ENCODE assay signal across 34 cellular contexts in the genomic region with DNA sequence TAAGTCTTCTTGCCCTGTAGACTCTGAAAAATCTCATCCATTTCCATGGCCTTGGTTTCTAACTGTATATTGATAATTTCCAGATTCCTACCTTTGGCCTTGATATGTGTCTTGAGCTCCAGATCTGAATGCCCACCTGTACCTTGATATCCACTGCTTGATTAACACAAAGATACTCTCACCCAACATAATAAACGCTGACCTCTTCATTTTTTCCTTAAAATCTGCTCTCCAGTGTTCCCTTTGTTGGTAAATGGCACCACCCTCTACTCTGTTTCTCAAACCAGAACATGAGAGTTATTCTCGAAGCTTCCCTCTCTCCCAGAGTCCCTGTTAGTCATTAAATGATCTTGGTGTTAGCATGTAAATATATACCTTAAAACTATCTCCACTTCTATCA. TPM values are rescaled to one million over a fixed set of nuclear protein-coding genes. Genes with fewer than 3 reads are reported as not detected.
DNase-seq lines count a peak whose midpoint lies in the region; ATAC-seq, FAIRE-seq and TF ChIP-seq lines count a peak whose summit lies in the region.
"Had no signal": no experiment of that assay in that cellular context is flagged by ENCODE, and none has a peak within 500 bp of the region (broad histone marks: within the 10 kb centered on the region; RNA-seq: fewer than 3 reads in every experiment).

No MANE protein-coding gene starts in this region.

- dilution Hi-C loops in IMR-90 (cut with HindIII; ENCODE audit: low sequenced_read_pairs, unreplicated experiment) = no loop called here

- no peak for TF ChIP-seq CTCF in HepG2 (CRISPR knock-in tag; IDR thresholded peaks at IDR 0.05)
- TF ChIP-seq CTCF in right lobe of liver (IDR thresholded peaks at IDR 0.05) = no peak
- no peak for TF ChIP-seq CTCF in A549 (IDR thresholded peaks at IDR 0.05)
- TF ChIP-seq CTCF in IMR-90 (conservative IDR thresholded peaks at IDR 0.05; ENCODE audit: low read depth, low read length) = no peak
- TF ChIP-seq CTCF in K562 (IDR thresholded peaks at IDR 0.05 in 2 of 3, conservative IDR thresholded peaks at IDR 0.05 in 1 of 3; ENCODE audit: insufficient read depth in 2 of 3, low read depth in 1 of 3, low read length in 3 of 3) = no peak
- TF ChIP-seq CTCF in Peyer's patch (IDR thresholded peaks at IDR 0.05) = no peak

- H3K4me2 ChIP-seq in HepG2 (ENCODE audit: low read depth, low read length) (no peak overlapping the region), A549 (no peak overlapping the region), IMR-90 (ENCODE audit: low read depth, low read length) (no peak overlapping the region), K562 (ENCODE audit: insufficient read depth, low read length) (no peak overlapping the region)
- H3K4me2 ChIP-seq: BLaER1; BLaER1 treated with 17β-estradiol and CSF1 and Interleukin-3, amounts not matched to agents 10 nM and 100 nM had no signal

- no peak for TF ChIP-seq EP300 in HepG2 (IDR thresholded peaks at IDR 0.05; ENCODE audit: low read depth in 2 of 2, low read length in 2 of 2)
- TF ChIP-seq EP300 in HepG2 (CRISPR knock-in tag; IDR thresholded peaks at IDR 0.05; ENCODE audit: borderline replicate concordance) = no peak
- TF ChIP-seq EP300 in A549 (IDR thresholded peaks at IDR 0.05) = no peak
- no peak for TF ChIP-seq EP300 in K562 (IDR thresholded peaks at IDR 0.05; ENCODE audit: low read length)

- no peak for TF ChIP-seq POLR2A in HepG2 (IDR thresholded peaks at IDR 0.05; ENCODE audit: insufficient read depth in 1 of 2, low read depth in 2 of 2, low read length in 2 of 2)
- TF ChIP-seq POLR2A in right lobe of liver (IDR thresholded peaks at IDR 0.05) = no peak
- no peak for TF ChIP-seq POLR2A in A549 (IDR thresholded peaks at IDR 0.05; ENCODE audit: low read length)
- no peak for TF ChIP-seq POLR2A in IMR-90 (IDR thresholded peaks at IDR 0.05; ENCODE audit: low read depth, low read length)
- no peak for TF ChIP-seq POLR2A in K562 (conservative IDR thresholded peaks at IDR 0.05)
- TF ChIP-seq POLR2A in Peyer's patch (IDR thresholded peaks at IDR 0.05) = no peak

- peaks cover 22 to 48% of the 10 kb centered on the region in 2 experiments for H3K79me1 ChIP-seq in IMR-90 (ENCODE audit: low read depth in 1 of 2, low read length in 2 of 2)

- TF ChIP-seq RAD21 in HepG2 (CRISPR knock-in tag; IDR thresholded peaks at IDR 0.05) (no peak), A549 (conservative IDR thresholded peaks at IDR 0.05 in 1 of 2, IDR thresholded peaks at IDR 0.05 in 1 of 2) (no peak), IMR-90 (IDR thresholded peaks at IDR 0.05; ENCODE audit: low read length) (no peak), K562 (CRISPR knock-in tag; conservative IDR thresholded peaks at IDR 0.05 in 1 of 2, IDR thresholded peaks at IDR 0.05 in 1 of 2) (no peak)

- H2BK15ac ChIP-seq in IMR-90 (ENCODE audit: low read depth, low read length) = no peak overlapping the region

- H2AFZ ChIP-seq in HepG2 (ENCODE audit: low read length) = no peak overlapping the region
- no peak overlapping the region for H2AFZ ChIP-seq in IMR-90 (replicated peaks; ENCODE audit: low read length, poor library complexity)
- H2AFZ ChIP-seq in K562 (ENCODE audit: low read depth, low read length) = no peak overlapping the region

- ATAC-seq in HepG2 (no peak), right lobe of liver (no peak), A549 (no peak), IMR-90 (ENCODE audit: low read depth) (no peak), K562 (no peak), GM18502 (IDR thresholded peaks at IDR 0.05; ENCODE audit: poor library complexity, unreplicated experiment) (no peak), HG03342 (IDR thresholded peaks at IDR 0.05; ENCODE audit: unreplicated experiment) (no peak)
- ATAC-seq: CD8-positive, alpha-beta T cell had no signal

- no peak overlapping the region for H4K8ac ChIP-seq in IMR-90 (ENCODE audit: low read depth in 2 of 2, low read length in 2 of 2)

- no peak overlapping the region for H2BK20ac ChIP-seq in IMR-90 (ENCODE audit: low read depth, low read length)

- no peaks in the 10 kb centered on the region for H3K9me1 ChIP-seq in IMR-90 (ENCODE audit: insufficient read depth, low read length)
- no peaks in the 10 kb centered on the region for H3K9me1 ChIP-seq in K562 (ENCODE audit: control insufficient read depth, insufficient read depth, low read length)

- H3K79me2 ChIP-seq in HepG2 (ENCODE audit: insufficient read depth, low read length) (no peaks in the 10 kb centered on the region), K562 (ENCODE audit: control insufficient read depth, insufficient read depth, low read length) (no peaks in the 10 kb centered on the region)

- WGBS in HepG2 (ENCODE audit: low lambda C conversion rate) = 92% methylated on average over 2 of the region's 2 CpGs
- 77% methylated on average over 2 of the region's 2 CpGs for WGBS in right lobe of liver (ENCODE audit: insufficient coverage, low coverage, low lambda C conversion rate, missing lambda C conversion rate)
- WGBS in A549 (ENCODE audit: missing lambda C conversion rate) = 88% methylated on average over 2 of the region's 2 CpGs
- 100% methylated on average over 1 of the region's 2 CpGs; no CpG with 5 or more reads in 1 of the 2 experiments for WGBS in IMR-90 (ENCODE audit: extremely low coverage in 2 of 2, insufficient read length in 1 of 2), 2 experiments
- 4% methylated on average over 2 of the region's 2 CpGs for WGBS in K562 (ENCODE audit: insufficient coverage, low coverage, missing lambda C conversion rate)

- CTCF ChIA-PET in HepG2 (lab: Yijun Ruan, JAX; ENCODE audit: low intra/inter-chr PET ratio, low total read pairs) = no interaction called here
- CTCF ChIA-PET in A549 (lab: Yijun Ruan, JAX) = no interaction called here
- CTCF ChIA-PET in IMR-90 (lab: Yijun Ruan, JAX) = interaction anchor here (0.6 kb wide), 1 partner anchor 13 kb away, joined by 3 read pairs; no protein-coding TSS in a partner anchor
- CTCF ChIA-PET in K562 (lab: Yijun Ruan, JAX; ENCODE audit: low intra/inter-chr PET ratio) = no interaction called here

- H3K4me3 ChIP-seq in HepG2 (replicated peaks in 1 of 3; ENCODE audit: insufficient read depth in 1 of 3, low read depth in 2 of 3, low read length in 3 of 3) (no peak overlapping the region), right lobe of liver (no peak overlapping the region), A549 (no peak overlapping the region), IMR-90 (ENCODE audit: insufficient read depth, low read depth, low read length) (no peak overlapping the region), K562 (no peak overlapping the region), Peyer's patch (no peak overlapping the region)
- H3K4me3 ChIP-seq: BLaER1; BLaER1 treated with 17β-estradiol and CSF1 and Interleukin-3, amounts not matched to agents 10 nM and 100 nM had no signal

- H3K9ac ChIP-seq in HepG2 (ENCODE audit: insufficient read depth, low read depth, low read length) = no peak overlapping the region
- H3K9ac ChIP-seq in IMR-90 (ENCODE audit: low read depth, low read length) = no peak overlapping the region
- no peak overlapping the region for H3K9ac ChIP-seq in K562 (ENCODE audit: insufficient read depth in 1 of 2, low read depth in 2 of 2, low read length in 2 of 2)
- H3K9ac ChIP-seq: BLaER1; BLaER1 treated with 17β-estradiol and CSF1 and Interleukin-3, amounts not matched to agents 10 nM and 100 nM had no signal

- H3K36me3 ChIP-seq in HepG2 (replicated peaks in 1 of 2; ENCODE audit: control insufficient read depth in 1 of 2, insufficient read depth in 2 of 2, low read length in 2 of 2) (no peaks in the 10 kb centered on the region), right lobe of liver (no peaks in the 10 kb centered on the region), IMR-90 (ENCODE audit: control insufficient read depth, insufficient read depth, low read length) (no peaks in the 10 kb centered on the region), K562 (ENCODE audit: control insufficient read depth, insufficient read depth, low read length) (no peaks in the 10 kb centered on the region), Peyer's patch (no peaks in the 10 kb centered on the region)

- H3K56ac ChIP-seq in IMR-90 (ENCODE audit: extremely low read depth, insufficient read depth, low read length) = no peak overlapping the region

- no peak overlapping the region for H4K91ac ChIP-seq in IMR-90 (ENCODE audit: insufficient read depth, low read depth, low read length)

- POLR2A ChIA-PET in HepG2 (lab: Yijun Ruan, JAX) (interaction anchor here (1.6 kb wide), 1 partner anchor 14 kb away, joined by 3 read pairs; the partner anchor contains the start of genes MORC2 and TUG1), A549 (lab: Yijun Ruan, JAX) (no interaction called here), IMR-90 (lab: Charles Lee; ENCODE audit: unreplicated experiment) (no interaction called here), K562 (lab: Yijun Ruan, JAX) (no interaction called here)

- H4K5ac ChIP-seq in IMR-90 (ENCODE audit: low read depth, low read length) = no peak overlapping the region

- H2AK9ac ChIP-seq in IMR-90 (replicated peaks; ENCODE audit: low read depth, low read length, poor library complexity) = no peak overlapping the region

- no peak overlapping the region for H3K14ac ChIP-seq in IMR-90 (replicated peaks; ENCODE audit: low read depth, low read length)

- BruUV-seq in HepG2 (replicated peaks; lab: Mats Ljungman, UMichigan) = no TSS peak
- BruUV-seq in IMR-90 (replicated peaks; lab: Mats Ljungman, UMichigan) = no TSS peak
- BruUV-seq in K562 (replicated peaks; lab: Mats Ljungman, UMichigan) = no TSS peak

- H3K27ac ChIP-seq in HepG2 (ENCODE audit: extremely low read length, insufficient read depth, low read length) = no peak overlapping the region
- H3K27ac ChIP-seq in right lobe of liver = no peak overlapping the region
- no peak overlapping the region for H3K27ac ChIP-seq in A549
- no peak overlapping the region for H3K27ac ChIP-seq in IMR-90 (ENCODE audit: insufficient read depth, low read length)
- H3K27ac ChIP-seq in K562 (ENCODE audit: extremely low read depth, low read depth, low read length) = no peak overlapping the region
- H3K27ac ChIP-seq in Peyer's patch = no peak overlapping the region
- H3K27ac ChIP-seq: 22Rv1; BLaER1; BLaER1 treated with 17β-estradiol and CSF1 and Interleukin-3, amounts not matched to agents 10 nM and 100 nM; C4-2B had no signal

- H3K23ac ChIP-seq in IMR-90 (ENCODE audit: low read depth, low read length) = no peak overlapping the region

- no peak overlapping the region for H3K4ac ChIP-seq in IMR-90 (ENCODE audit: low read depth, low read length)

- H3K27me3 ChIP-seq in HepG2 (ENCODE audit: control insufficient read depth in 1 of 2, insufficient read depth in 2 of 2, low read length in 2 of 2) (no peaks in the 10 kb centered on the region), right lobe of liver (no peaks in the 10 kb centered on the region), IMR-90 (ENCODE audit: control insufficient read depth, insufficient read depth, low read length) (no peaks in the 10 kb centered on the region), K562 (ENCODE audit: control insufficient read depth in 2 of 2, insufficient read depth in 2 of 2, low read length in 2 of 2) (no peaks in the 10 kb centered on the region; a peak in 1 of 5 replicates), Peyer's patch (no peaks in the 10 kb centered on the region)
- H3K27me3 ChIP-seq: BE2C; BLaER1; BLaER1 treated with 17β-estradiol and CSF1 and Interleukin-3, amounts not matched to agents 10 nM and 100 nM had no signal

- H4K20me1 ChIP-seq in HepG2 (ENCODE audit: insufficient read depth, low read length) (no peaks in the 10 kb centered on the region), IMR-90 (ENCODE audit: insufficient read depth, low read length) (peaks cover 19% of the 10 kb centered on the region; the same call in 1 of the 2 replicates), K562 (replicated peaks; ENCODE audit: control insufficient read depth, insufficient read depth, low read length) (no peaks in the 10 kb centered on the region)

- intact Hi-C loops in HepG2 (cut with micrococcal nuclease; ENCODE audit: unreplicated experiment) = loop anchor here (5.0 kb wide), 1 partner anchor 100 kb away; the partner anchor contains the start of gene SMTN
- intact Hi-C loops in right lobe of liver (cut with DNase I) = no loop called here
- intact Hi-C loops in IMR-90 (cut with micrococcal nuclease) = no loop called here
- intact Hi-C loops in K562 (cut with micrococcal nuclease) = no loop called here

- DNase-seq in HepG2 (ENCODE audit: low spot score) (no peak), right lobe of liver (no peak), A549 (ENCODE audit: low read depth in 1 of 2, low spot score in 1 of 2) (no peak), IMR-90 (no peak), K562 (ENCODE audit: extremely low read depth in 1 of 4, low spot score in 3 of 4) (no peak), Peyer's patch (no peak)
- DNase-seq: 8988T; ACHN; AML-193; BE2C; C1 segment of cervical spinal cord; Caco-2; Calu3; CD4-positive, alpha-beta memory T cell; CD4-positive, alpha-beta T cell; CD4-positive, CD25-positive, alpha-beta regulatory T cell; CD8-positive, alpha-beta memory T cell; CD8-positive, alpha-beta T cell; COR-L47; DMS 273 treated with DMSO at 0.1 percent for 48 hours; DMS153; DMS53; DMS79; DMS79 treated with DMSO at 0.1 percent for 48 hours; DND-41; EL had no signal

- no peaks in the 10 kb centered on the region for H3K9me3 ChIP-seq in HepG2 (ENCODE audit: low read length)
- H3K9me3 ChIP-seq in right lobe of liver = no peaks in the 10 kb centered on the region
- peaks cover 17% of the 10 kb centered on the region for H3K9me3 ChIP-seq in A549
- peaks cover 1% of the 10 kb centered on the region; the same call in 1 of the 2 replicates for H3K9me3 ChIP-seq in IMR-90 (ENCODE audit: control insufficient read depth, insufficient read depth, low read length)
- H3K9me3 ChIP-seq in K562 (replicated peaks; ENCODE audit: control insufficient read depth, insufficient read depth, low read depth, low read length) = no peaks in the 10 kb centered on the region; the same call in 1 of the 2 replicates
- peaks cover 0 to 5% (median 0%) of the 10 kb centered on the region in 4 donors for H3K9me3 ChIP-seq in Peyer's patch
- H3K9me3 ChIP-seq: BE2C, Caco-2 had no signal

- H3K4me1 ChIP-seq in HepG2 (ENCODE audit: insufficient read depth, low read length) (peaks cover 39% of the 10 kb centered on the region), right lobe of liver (no peaks in the 10 kb centered on the region), A549 (no peaks in the 10 kb centered on the region), IMR-90 (ENCODE audit: control insufficient read depth, insufficient read depth, low read length) (no peaks in the 10 kb centered on the region), K562 (replicated peaks in 1 of 2; ENCODE audit: control insufficient read depth in 2 of 2, insufficient read depth in 2 of 2, low read length in 2 of 2) (no peaks in the 10 kb centered on the region), Peyer's patch (no peaks in the 10 kb centered on the region)
- H3K4me1 ChIP-seq: BE2C, BLaER1 had no signal

- H2BK120ac ChIP-seq in IMR-90 (ENCODE audit: low read depth, low read length) = no peak overlapping the region

- H2BK5ac ChIP-seq in IMR-90 (ENCODE audit: low read depth, low read length, poor library complexity, severe bottlenecking) = no peak overlapping the region

- H3K18ac ChIP-seq in IMR-90 (ENCODE audit: low read depth, low read length) = no peak overlapping the region

- FAIRE-seq in HepG2 (lab: Jason Lieb, UNC) (no peak), A549 (lab: Jason Lieb, UNC) (no peak), K562 (lab: Jason Lieb, UNC) (no peak)
- FAIRE-seq: A204.1, D721Med had no signal

- H2AK5ac ChIP-seq in IMR-90 (ENCODE audit: low read depth, low read length) = no peak overlapping the region

- in situ Hi-C loops in HepG2 (cut with HindIII; ENCODE audit: extremely low pct_ligation_motif_present, low pct_unique_long_range_greater_than_20kb) = no loop called here
- in situ Hi-C loops in IMR-90 (cut with MboI; ENCODE audit: low sequenced_read_pairs) = loop anchor here (5.0 kb wide), 1 partner anchor 50 kb away; no protein-coding TSS in a partner anchor
- in situ Hi-C loops in K562 (cut with MboI) = no loop called here

RNA-seq across cellular contexts. Expression of gene TUG1, which starts 13.4 kb away (rescaled TPM):
- total RNA-seq in HepG2 (2016; rRNA removed; fragmentation: Illumina TruSeq; extraction: Trizol) (32.8 and 35.2 TPM in 2 replicates), right lobe of liver (10 to 100 TPM; 20.0 to 28.1 (median 22.7) TPM), IMR-90 (2012; rRNA removed) (63.3 and 68.8 TPM in 2 replicates), K562 (2014; rRNA removed) (33.8 and 42.2 TPM in 2 replicates), K562 (2014; rRNA removed; fragmentation: Illumina TruSeq; extraction: Trizol) (58.8 and 60.5 TPM in 2 replicates), K562 (2015; rRNA removed; fragmentation: Illumina TruSeq; extraction: Trizol) (65.0 and 71.0 TPM in 2 replicates), K562 (2021) (50.0 and 58.9 TPM in 2 replicates), Peyer's patch (100 to 1,000 TPM in 3 of 4 donors, 10 to 100 TPM in 1; 97.6 to 135 (median 109) TPM)
- 5.6 TPM in 2 replicates for total RNA-seq in HepG2 (2016; cell fraction: cytosol; rRNA removed; fragmentation: Illumina TruSeq; extraction: Trizol; ENCODE audit: low read depth)
- 29.2 and 33.7 TPM in 2 replicates for total RNA-seq in HepG2 (2016; cell fraction: insoluble cytoplasmic fraction; rRNA removed; fragmentation: Illumina TruSeq; extraction: Trizol)
- 14.7 and 16.1 TPM in 2 replicates for total RNA-seq in HepG2 (2016; cell fraction: membrane; rRNA removed; fragmentation: Illumina TruSeq; extraction: Trizol)
- 83.8 and 92.0 TPM in 2 replicates for total RNA-seq in HepG2 (2016; cell fraction: nucleus; rRNA removed; fragmentation: Illumina TruSeq; extraction: Trizol)
- polyA plus RNA-seq in HepG2 (2011; rRNA removed) (101 and 122 TPM in 2 replicates), A549 (2011; rRNA removed) (104 and 120 TPM in 2 replicates), A549 (2017; fragmentation: RNase III; extraction: RNeasy Plus Mini Kit Qiagen cat#74134 plus additional on column Dnase treatment) (29.9 to 33.5 TPM (median 32.1 TPM) in 3 replicates), IMR-90 (2012; rRNA removed) (52.1 and 60.6 TPM in 2 replicates), K562 (2011; rRNA removed) (113 and 132 TPM in 2 replicates), K562 (2014; fragmentation: Illumina TruSeq; extraction: Trizol) (87.8 and 115 TPM in 2 replicates), K562 (2014; fragmentation: Nextera tagmentation; extraction: Ambion mirVana) (10 to 100 TPM; 24.7 to 25.0 TPM), K562 (2014; rRNA removed) (59.9 and 61.8 TPM in 2 replicates)
- polyA plus RNA-seq in HepG2 (2011; cell fraction: cytosol; rRNA removed) = 31.0 and 49.1 TPM in 2 replicates
- polyA plus RNA-seq in HepG2 (2011; cell fraction: nucleus; rRNA removed) = 221 and 244 TPM in 2 replicates
- 49.1 and 54.7 TPM in 2 replicates for polyA plus RNA-seq in HepG2 (2012)
- polyA plus RNA-seq in HepG2 (2016; cell fraction: cytosol; fragmentation: Illumina TruSeq; extraction: Trizol; ENCODE audit: low read depth) = 2.9 and 3.1 TPM in 2 replicates
- polyA plus RNA-seq in HepG2 (2016; cell fraction: insoluble cytoplasmic fraction; fragmentation: Illumina TruSeq; extraction: Trizol; ENCODE audit: low read depth) = 37.7 TPM in 2 replicates
- 8.1 and 9.1 TPM in 2 replicates for polyA plus RNA-seq in HepG2 (2016; cell fraction: membrane; fragmentation: Illumina TruSeq; extraction: Trizol; ENCODE audit: low read depth)
- 201 TPM in 2 replicates for polyA plus RNA-seq in HepG2 (2016; cell fraction: nucleus; fragmentation: Illumina TruSeq; extraction: Trizol; ENCODE audit: insufficient read depth, low read depth)
- polyA minus RNA-seq in HepG2 (2011; rRNA and poly(A)+ RNA removed; ENCODE audit: low replicate concordance) = 56.5 and 73.9 TPM in 2 replicates
- polyA minus RNA-seq in HepG2 (2011; cell fraction: cytosol; rRNA and poly(A)+ RNA removed) = 31.0 and 37.3 TPM in 2 replicates
- 167 and 186 TPM in 2 replicates for polyA minus RNA-seq in HepG2 (2011; cell fraction: nucleus; rRNA and poly(A)+ RNA removed)
- 21.6 and 23.3 TPM in 2 replicates for polyA plus RNA-seq in A549 (2012; cell fraction: cytosol; rRNA removed)
- polyA plus RNA-seq in A549 (2012; cell fraction: nucleus; rRNA removed) = 33.7 and 46.6 TPM in 2 replicates
- 32.3 and 34.6 TPM in 2 replicates for polyA minus RNA-seq in A549 (2011; rRNA and poly(A)+ RNA removed)
- 10.4 and 13.8 TPM in 2 replicates for polyA plus RNA-seq in IMR-90 (2012; cell fraction: cytosol; rRNA removed)
- polyA plus RNA-seq in IMR-90 (2012; cell fraction: nucleus; rRNA removed; ENCODE audit: low replicate concordance) = 32.1 and 280 TPM in 2 replicates
- total RNA-seq in K562 (2011; cell fraction: chromatin; rRNA removed; ENCODE audit: low replicate concordance) = 56.1 and 169 TPM in 2 replicates
- 35.4 and 47.6 TPM in 2 replicates for total RNA-seq in K562 (2011; cell fraction: nucleolus; rRNA removed)
- total RNA-seq in K562 (2011; cell fraction: nucleoplasm; rRNA removed) = 93.7 and 150 TPM in 2 replicates
- polyA plus RNA-seq in K562 (2011; cell fraction: cytosol; rRNA removed) = 47.4 and 79.6 TPM in 2 replicates
- 235 and 275 TPM in 2 replicates for polyA plus RNA-seq in K562 (2011; cell fraction: nucleus; rRNA removed)
- polyA plus RNA-seq in K562 (2012) = 44.0 and 61.6 TPM in 2 replicates
- 94.1 and 99.7 TPM in 2 replicates for polyA minus RNA-seq in K562 (2011; rRNA and poly(A)+ RNA removed)
- 29.5 and 35.7 TPM in 2 replicates for polyA minus RNA-seq in K562 (2011; cell fraction: cytosol; rRNA and poly(A)+ RNA removed)
- 57.4 and 104 TPM in 2 replicates for polyA minus RNA-seq in K562 (2011; cell fraction: nucleus; rRNA and poly(A)+ RNA removed)

RNA-seq across cellular contexts. Expression of gene MORC2, which starts 13.9 kb away (rescaled TPM):
- total RNA-seq in HepG2 (2016; rRNA removed; fragmentation: Illumina TruSeq; extraction: Trizol) = 18.3 and 28.2 TPM in 2 replicates
- 3.4 and 4.3 TPM in 2 replicates for total RNA-seq in HepG2 (2016; cell fraction: cytosol; rRNA removed; fragmentation: Illumina TruSeq; extraction: Trizol; ENCODE audit: low read depth)
- 18.9 and 25.4 TPM in 2 replicates for total RNA-seq in HepG2 (2016; cell fraction: insoluble cytoplasmic fraction; rRNA removed; fragmentation: Illumina TruSeq; extraction: Trizol)
- 10.0 and 14.7 TPM in 2 replicates for total RNA-seq in HepG2 (2016; cell fraction: membrane; rRNA removed; fragmentation: Illumina TruSeq; extraction: Trizol)
- 27.6 and 33.4 TPM in 2 replicates for total RNA-seq in HepG2 (2016; cell fraction: nucleus; rRNA removed; fragmentation: Illumina TruSeq; extraction: Trizol)
- polyA plus RNA-seq in HepG2 (2011; rRNA removed) = 11.9 and 17.8 TPM in 2 replicates
- 6.2 and 6.3 TPM in 2 replicates for polyA plus RNA-seq in HepG2 (2011; cell fraction: cytosol; rRNA removed)
- 24.9 and 45.2 TPM in 2 replicates for polyA plus RNA-seq in HepG2 (2011; cell fraction: nucleus; rRNA removed)
- 25.4 and 32.4 TPM in 2 replicates for polyA plus RNA-seq in HepG2 (2012)
- 1.6 and 2.2 TPM in 2 replicates for polyA plus RNA-seq in HepG2 (2016; cell fraction: cytosol; fragmentation: Illumina TruSeq; extraction: Trizol; ENCODE audit: low read depth)
- 25.6 and 32.0 TPM in 2 replicates for polyA plus RNA-seq in HepG2 (2016; cell fraction: insoluble cytoplasmic fraction; fragmentation: Illumina TruSeq; extraction: Trizol; ENCODE audit: low read depth)
- 5.2 and 5.5 TPM in 2 replicates for polyA plus RNA-seq in HepG2 (2016; cell fraction: membrane; fragmentation: Illumina TruSeq; extraction: Trizol; ENCODE audit: low read depth)
- 67.7 and 78.0 TPM in 2 replicates for polyA plus RNA-seq in HepG2 (2016; cell fraction: nucleus; fragmentation: Illumina TruSeq; extraction: Trizol; ENCODE audit: insufficient read depth, low read depth)
- 30.7 and 35.6 TPM in 2 replicates for polyA minus RNA-seq in HepG2 (2011; rRNA and poly(A)+ RNA removed; ENCODE audit: low replicate concordance)
- polyA minus RNA-seq in HepG2 (2011; cell fraction: cytosol; rRNA and poly(A)+ RNA removed) = 18.7 and 21.0 TPM in 2 replicates
- polyA minus RNA-seq in HepG2 (2011; cell fraction: nucleus; rRNA and poly(A)+ RNA removed) = 26.3 and 32.9 TPM in 2 replicates
- total RNA-seq in right lobe of liver = 10 to 100 TPM in 3 of 6 experiments, 1 to 10 TPM in 3; 7.0 to 15.6 (median 10.8) TPM
- 16.0 and 28.1 TPM in 2 replicates for polyA plus RNA-seq in A549 (2011; rRNA removed)
- polyA plus RNA-seq in A549 (2012; cell fraction: cytosol; rRNA removed) = 7.2 and 7.9 TPM in 2 replicates
- 15.2 and 19.3 TPM in 2 replicates for polyA plus RNA-seq in A549 (2012; cell fraction: nucleus; rRNA removed)
- 14.8 to 18.0 TPM (median 16.6 TPM) in 3 replicates for polyA plus RNA-seq in A549 (2017; fragmentation: RNase III; extraction: RNeasy Plus Mini Kit Qiagen cat#74134 plus additional on column Dnase treatment)
- polyA minus RNA-seq in A549 (2011; rRNA and poly(A)+ RNA removed) = 34.1 and 35.4 TPM in 2 replicates
- total RNA-seq in IMR-90 (2012; rRNA removed) = 20.6 and 24.7 TPM in 2 replicates
- 12.8 and 15.8 TPM in 2 replicates for polyA plus RNA-seq in IMR-90 (2012; rRNA removed)
- 6.6 and 7.2 TPM in 2 replicates for polyA plus RNA-seq in IMR-90 (2012; cell fraction: cytosol; rRNA removed)
- polyA plus RNA-seq in IMR-90 (2012; cell fraction: nucleus; rRNA removed; ENCODE audit: low replicate concordance) = 17.9 and 32.7 TPM in 2 replicates
- 39.3 and 72.1 TPM in 2 replicates for total RNA-seq in K562 (2011; cell fraction: chromatin; rRNA removed; ENCODE audit: low replicate concordance)
- 17.2 and 19.9 TPM in 2 replicates for total RNA-seq in K562 (2011; cell fraction: nucleolus; rRNA removed)
- 24.6 and 25.3 TPM in 2 replicates for total RNA-seq in K562 (2011; cell fraction: nucleoplasm; rRNA removed)
- 17.8 and 20.0 TPM in 2 replicates for total RNA-seq in K562 (2014; rRNA removed)
- total RNA-seq in K562 (2014; rRNA removed; fragmentation: Illumina TruSeq; extraction: Trizol) = 16.3 and 16.6 TPM in 2 replicates
- 15.8 and 16.7 TPM in 2 replicates for total RNA-seq in K562 (2015; rRNA removed; fragmentation: Illumina TruSeq; extraction: Trizol)
- total RNA-seq in K562 (2021) = 34.7 and 35.5 TPM in 2 replicates
- 12.6 and 19.4 TPM in 2 replicates for polyA plus RNA-seq in K562 (2011; rRNA removed)
- polyA plus RNA-seq in K562 (2011; cell fraction: cytosol; rRNA removed) = 5.1 and 10.8 TPM in 2 replicates
- 33.7 and 39.5 TPM in 2 replicates for polyA plus RNA-seq in K562 (2011; cell fraction: nucleus; rRNA removed)
- 25.6 and 28.0 TPM in 2 replicates for polyA plus RNA-seq in K562 (2012)
- 30.8 and 32.0 TPM in 2 replicates for polyA plus RNA-seq in K562 (2014; fragmentation: Illumina TruSeq; extraction: Trizol)
- 1 to 10 TPM; 3.3 to 3.8 TPM for polyA plus RNA-seq in K562 (2014; fragmentation: Nextera tagmentation; extraction: Ambion mirVana)
- polyA plus RNA-seq in K562 (2014; rRNA removed) = 24.0 and 25.0 TPM in 2 replicates
- 23.7 and 24.2 TPM in 2 replicates for polyA minus RNA-seq in K562 (2011; rRNA and poly(A)+ RNA removed)
- polyA minus RNA-seq in K562 (2011; cell fraction: cytosol; rRNA and poly(A)+ RNA removed) = 23.6 and 25.3 TPM in 2 replicates
- polyA minus RNA-seq in K562 (2011; cell fraction: nucleus; rRNA and poly(A)+ RNA removed) = 9.2 and 16.8 TPM in 2 replicates
- 10 to 100 TPM; 23.5 to 39.6 (median 29.5) TPM for total RNA-seq in Peyer's patch

Comparison
In these comparisons a context has a peak if more than half of its experiments do, and no peak if none do; other contexts are left out.
1. Of the 241 proteins assayed by ChIP-seq in both HepG2 and K562: peak only in HepG2: MAFF and MAFK; only in K562: MAFG; in both: none; in neither: 238.